Comparison of ENCODE assay signal across 8 cellular contexts in genomic region chr2:201779996-201780673, GRCh38. TPM values are rescaled to one million over a fixed set of nuclear protein-coding genes. Genes with fewer than 3 reads are reported as not detected.
A peak's percentile ranks its signal among the peaks of the same experiment; 100 is the strongest.
DNase-seq lines count a peak whose midpoint lies in the region; ATAC-seq and TF ChIP-seq lines count a peak whose summit lies in the region.

No MANE protein-coding gene starts in this region.

- H3K9me3 ChIP-seq in gastroesophageal sphincter (no peaks in the 10 kb centered on the region), osteoblast (ENCODE audit: low read depth, low read length) (no peaks in the 10 kb centered on the region)

- H3K4me1 Mint-ChIP-seq in activated CD4-positive, alpha-beta T cell treated with anti-CD3 and anti-CD28 coated beads for 36 hours: peaks cover 25% of the 10 kb centered on the region
- peaks cover 17% of the 10 kb centered on the region for H3K4me1 Mint-ChIP-seq in activated B cell treated with CpG ODN at 0.5 μM for 24 hours

- H3K4me3 Mint-ChIP-seq in activated CD4-positive, alpha-beta T cell treated with anti-CD3 and anti-CD28 coated beads for 36 hours: peak overlapping the region; percentile 84
- peak overlapping the region; percentile 96 for H3K4me3 Mint-ChIP-seq in activated B cell treated with CpG ODN at 0.5 μM for 24 hours

- intact Hi-C loops in activated CD4-positive, alpha-beta T cell treated with anti-CD3 and anti-CD28 coated beads for 36 hours (cut with DNase I, micrococcal nuclease): loop anchor here (1.0 to 10.0 kb wide), 8 partner anchors 138 to 1459 kb away; partner anchors contain the start of genes STRADB (in 2 of the 2), TRAK2 (in 2 of the 2), CYP20A1 (in 1 of the 2) and FZD7 (in 1 of the 2)
- intact Hi-C loops in activated B cell treated with CpG ODN at 0.5 μM for 24 hours (cut with micrococcal nuclease): loop anchor here (1.0 to 10.0 kb wide), 10 partner anchors 253 to 1868 kb away; partner anchors contain the start of genes BZW1, C2orf69, CFLAR and CLK1

- H3K79me2 ChIP-seq in osteoblast (ENCODE audit: insufficient read depth, low read length): peaks cover 56% of the 10 kb centered on the region

- no peaks in the 10 kb centered on the region for H3K36me3 Mint-ChIP-seq in activated CD4-positive, alpha-beta T cell treated with anti-CD3 and anti-CD28 coated beads for 36 hours (ENCODE audit: low read depth)
- H3K36me3 Mint-ChIP-seq in activated B cell treated with CpG ODN at 0.5 μM for 24 hours (ENCODE audit: low read depth): peaks cover 12% of the 10 kb centered on the region

- TF ChIP-seq CTCF in activated B cell treated with CpG ODN at 0.5 μM for 24 hours (IDR thresholded peaks at IDR 0.05): no peak
- no peak for TF ChIP-seq CTCF in gastroesophageal sphincter (IDR thresholded peaks at IDR 0.05)
- no peak for TF ChIP-seq CTCF in osteoblast (IDR thresholded peaks at IDR 0.05; ENCODE audit: extremely low read depth, low read depth, low read length)
- TF ChIP-seq CTCF in GM10266 (IDR thresholded peaks at IDR 0.05; ENCODE audit: control insufficient read depth, insufficient read depth, low read depth, missing control alignments): no peak

- DNase-seq in activated CD4-positive, alpha-beta T cell treated with anti-CD3 and anti-CD28 coated beads for 36 hours: no peak
- no peak for DNase-seq in activated CD4-positive, alpha-beta T cell treated with anti-CD3 and anti-CD28 coated beads, Interleukin-2, amount 50 U/mL, for 1 hour
- DNase-seq in activated B cell treated with CpG ODN at 0.5 μM for 24 hours (no peak), osteoblast (ENCODE audit: insufficient read length, low spot score, missing footprints) (no peak), NCI-H187 (lab: John Stamatoyannopoulos, UW) (no peak), GM10266 (ENCODE audit: extremely low spot score) (no peak)

- H4K20me1 ChIP-seq in osteoblast (ENCODE audit: insufficient read depth, low read length): peaks cover 13% of the 10 kb centered on the region

- peak overlapping the region; percentile 71 for H3K27ac Mint-ChIP-seq in activated CD4-positive, alpha-beta T cell treated with anti-CD3 and anti-CD28 coated beads for 36 hours
- peak overlapping the region; percentile 95 for H3K27ac Mint-ChIP-seq in activated B cell treated with CpG ODN at 0.5 μM for 24 hours

- H3K4me3 ChIP-seq in gastroesophageal sphincter (peak overlapping the region; percentile 55 to 78), osteoblast (ENCODE audit: insufficient read depth, low read length) (peak overlapping the region; percentile 83)

- POLR2A ChIA-PET in activated CD4-positive, alpha-beta T cell treated with anti-CD3 and anti-CD28 coated beads for 36 hours (lab: Charles Lee): interaction anchor here (0.6 to 1.3 kb wide), 3 partner anchors 78 to 487 kb away, joined by 3 to 5 read pairs (median 4); partner anchors contain the start of genes STRADB and TRAK2
- POLR2A ChIA-PET in activated B cell treated with CpG ODN at 0.5 μM for 24 hours (lab: Charles Lee): interaction anchor here (0.6 to 1.6 kb wide), 11 partner anchors 17 to 1459 kb away, joined by 3 to 13 read pairs (median 4); partner anchors contain the start of genes CLK1, CYP20A1, NOP58 and STRADB

- H3K36me3 ChIP-seq in gastroesophageal sphincter (no peaks in the 10 kb centered on the region), osteoblast (ENCODE audit: insufficient read depth, low read length) (no peaks in the 10 kb centered on the region)

- H3K4me2 ChIP-seq in osteoblast (ENCODE audit: insufficient read depth, low read length): peak overlapping the region; percentile 100

- WGBS in gastroesophageal sphincter (ENCODE audit: low coverage in 1 of 2), 2 donors: 7 to 10% methylated on average over 8 to 11 of the region's 21 CpGs

- H3K4me1 ChIP-seq in gastroesophageal sphincter (peaks cover 5 to 29% (median 7%) of the 10 kb centered on the region in 3 donors), osteoblast (ENCODE audit: insufficient read depth, low read length) (peaks cover 40% of the 10 kb centered on the region)

- peak overlapping the region; percentile 95 for H2AFZ ChIP-seq in osteoblast (ENCODE audit: low read length)

- no peak for TF ChIP-seq POLR2A in gastroesophageal sphincter (IDR thresholded peaks at IDR 0.05)

- peaks cover 6% of the 10 kb centered on the region for H3K27me3 Mint-ChIP-seq in activated CD4-positive, alpha-beta T cell treated with anti-CD3 and anti-CD28 coated beads for 36 hours
- H3K27me3 Mint-ChIP-seq in activated B cell treated with CpG ODN at 0.5 μM for 24 hours: peaks cover 5% of the 10 kb centered on the region

- no peaks in the 10 kb centered on the region for H3K9me3 Mint-ChIP-seq in activated CD4-positive, alpha-beta T cell treated with anti-CD3 and anti-CD28 coated beads for 36 hours (ENCODE audit: low read depth)
- H3K9me3 Mint-ChIP-seq in activated B cell treated with CpG ODN at 0.5 μM for 24 hours: no peaks in the 10 kb centered on the region

- CTCF ChIA-PET in activated CD4-positive, alpha-beta T cell treated with anti-CD3 and anti-CD28 coated beads for 36 hours (lab: Charles Lee): interaction anchor here (0.6 to 1.9 kb wide), 5 partner anchors 12 to 339 kb away, joined by 3 to 5 read pairs (median 4); no protein-coding TSS in a partner anchor
- CTCF ChIA-PET in activated B cell treated with CpG ODN at 0.5 μM for 24 hours (lab: Charles Lee): interaction anchor here (1.5 kb wide), 1 partner anchor 1067 kb away, joined by 3 read pairs; no protein-coding TSS in a partner anchor

- H3K27ac ChIP-seq in gastroesophageal sphincter: peak overlapping the region; percentile 36 to 98 (median 90)
- peak overlapping the region; percentile 91 for H3K27ac ChIP-seq in osteoblast (ENCODE audit: low read depth, low read length)

- TF ChIP-seq EP300 in gastroesophageal sphincter (IDR thresholded peaks at IDR 0.05): no peak

- no peak for ATAC-seq in activated CD4-positive, alpha-beta T cell treated with anti-CD3 and anti-CD28 coated beads for 36 hours
- ATAC-seq in HG03354 (IDR thresholded peaks at IDR 0.05; ENCODE audit: poor library complexity, severe bottlenecking, unreplicated experiment): peak; percentile 21
- no peak for ATAC-seq in activated B cell treated with CpG ODN at 0.5 μM for 24 hours (ENCODE audit: low read depth)
- ATAC-seq in gastroesophageal sphincter: no peak

- no peaks in the 10 kb centered on the region for H3K27me3 ChIP-seq in gastroesophageal sphincter
- H3K27me3 ChIP-seq in osteoblast (ENCODE audit: insufficient read depth, low read length): no peaks in the 10 kb centered on the region

RNA-seq across cellular contexts. Expression of gene ALS2, which starts 0.6 kb away (rescaled TPM):
- total RNA-seq in activated CD4-positive, alpha-beta T cell treated with anti-CD3 and anti-CD28 coated beads for 36 hours: 10 to 100 TPM; 12.3 to 12.4 TPM
- 11.6 and 14.2 TPM in 2 replicates for total RNA-seq in activated B cell treated with CpG ODN at 0.5 μM for 24 hours
- total RNA-seq in gastroesophageal sphincter: 10 to 100 TPM; 15.2 to 26.7 (median 20.8) TPM
- total RNA-seq in osteoblast: 38.9 and 39.1 TPM in 2 replicates

RNA-seq across cellular contexts. Expression of gene CDK15, which starts 26.2 kb away (rescaled TPM):
- not detected for total RNA-seq in activated CD4-positive, alpha-beta T cell treated with anti-CD3 and anti-CD28 coated beads for 36 hours
- not detected in 2 replicates for total RNA-seq in activated B cell treated with CpG ODN at 0.5 μM for 24 hours
- total RNA-seq in gastroesophageal sphincter: 1 to 10 TPM in 3 of 4 donors, under 1 TPM in 1; 0.07 to 1.8 (median 1.4) TPM
- total RNA-seq in osteoblast: 4.7 and 5.3 TPM in 2 replicates
